20 cellular contexts compared by ENCODE assay signal in the genomic region with DNA sequence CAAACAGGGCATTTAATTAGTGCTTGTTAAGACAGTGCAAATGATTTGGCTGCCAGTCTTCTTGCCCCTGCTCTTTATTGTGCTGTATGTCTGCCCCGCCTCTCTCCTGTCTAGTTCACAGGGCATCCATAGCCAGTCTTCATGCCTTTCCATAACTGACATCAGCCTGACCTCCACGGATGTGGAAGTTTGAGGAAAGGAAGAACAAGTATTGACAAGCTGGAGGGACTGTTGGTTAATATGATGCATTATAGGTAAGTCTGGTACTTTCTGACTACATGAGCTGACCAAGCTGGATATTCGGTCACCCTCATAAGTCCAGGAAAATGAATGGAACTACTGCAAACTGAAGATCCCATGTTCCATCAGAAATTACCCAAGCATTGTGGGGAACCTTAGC.
DNase-seq lines count a peak whose midpoint lies in the region; ATAC-seq, FAIRE-seq and TF ChIP-seq lines count a peak whose summit lies in the region.
"Had no signal": no experiment of that assay in that cellular context is flagged by ENCODE, and none has a peak within 500 bp of the region (broad histone marks: within the 10 kb centered on the region; RNA-seq: fewer than 3 reads in every experiment).

No MANE protein-coding gene starts in this region.

- in situ Hi-C loops in IMR-90 (cut with MboI; ENCODE audit: low sequenced_read_pairs) = no loop called here

- TF ChIP-seq POLR2A in IMR-90 (IDR thresholded peaks at IDR 0.05; ENCODE audit: low read depth, low read length) = no peak

- no peak overlapping the region for H3K56ac ChIP-seq in IMR-90 (ENCODE audit: extremely low read depth, insufficient read depth, low read length)

- no peak overlapping the region for H2AK9ac ChIP-seq in IMR-90 (replicated peaks; ENCODE audit: low read depth, low read length, poor library complexity)

- H3K9ac ChIP-seq in IMR-90 (ENCODE audit: low read depth, low read length) = no peak overlapping the region

- 0 out of 2 replicates have a peak overlapping the region, but pooled peaks have one; percentile 9 for H4K91ac ChIP-seq in IMR-90 (ENCODE audit: insufficient read depth, low read depth, low read length)

- no peak overlapping the region for H3K14ac ChIP-seq in IMR-90 (replicated peaks; ENCODE audit: low read depth, low read length)

- no peaks in the 10 kb centered on the region for H4K20me1 ChIP-seq in IMR-90 (ENCODE audit: insufficient read depth, low read length)

- H2BK120ac ChIP-seq in IMR-90 (ENCODE audit: low read depth, low read length) = no peak overlapping the region

- H3K4ac ChIP-seq in IMR-90 (ENCODE audit: low read depth, low read length) = no peak overlapping the region

- no CpG with 5 or more reads among the region's 3 CpGs for WGBS in IMR-90 (ENCODE audit: extremely low coverage in 2 of 2, insufficient read length in 1 of 2), 2 experiments

- no peak overlapping the region for H4K5ac ChIP-seq in IMR-90 (ENCODE audit: low read depth, low read length)

- no peak for ATAC-seq in IMR-90 (ENCODE audit: low read depth)
- peak; percentile 47 for ATAC-seq in foreskin keratinocyte
- ATAC-seq in GM18498 (IDR thresholded peaks at IDR 0.05; ENCODE audit: unreplicated experiment) = no peak
- ATAC-seq: GM12878, GM23338, HCT116 had no signal

- no peak overlapping the region for H2AK5ac ChIP-seq in IMR-90 (ENCODE audit: low read depth, low read length)

- POLR2A ChIA-PET in IMR-90 (lab: Charles Lee; ENCODE audit: unreplicated experiment) = no interaction called here
- POLR2A ChIA-PET in RWPE1 (lab: Yijun Ruan, JAX; ENCODE audit: low non-redundant PET) = no interaction called here

- no TSS peak for BruUV-seq in IMR-90 (replicated peaks; lab: Mats Ljungman, UMichigan)

- H3K18ac ChIP-seq in IMR-90 (ENCODE audit: low read depth, low read length) = no peak overlapping the region

- no peaks in the 10 kb centered on the region for H3K36me3 ChIP-seq in IMR-90 (ENCODE audit: control insufficient read depth, insufficient read depth, low read length)
- H3K36me3 ChIP-seq in bronchial epithelial cell (ENCODE audit: control insufficient read depth, insufficient read depth, low read length) = no peaks in the 10 kb centered on the region

- peaks cover 5% of the 10 kb centered on the region for H3K9me1 ChIP-seq in IMR-90 (ENCODE audit: insufficient read depth, low read length)

- DNase-seq in IMR-90 = no peak
- DNase-seq in RWPE1 (ENCODE audit: low spot score) = peak; percentile 5
- peak; percentile 85 for DNase-seq in bronchial epithelial cell (ENCODE audit: low read depth)
- DNase-seq in foreskin keratinocyte = peak; percentile 15 to 70
- DNase-seq in cerebellar nuclear complex (lab: John Stamatoyannopoulos, UW) = no peak
- DNase-seq in NCI-H2227 treated with DMSO at 0.1 percent for 48 hours (lab: John Stamatoyannopoulos, UW) = no peak
- DNase-seq in NCI-H524 treated with DMSO at 0.1 percent for 48 hours (lab: John Stamatoyannopoulos, UW) = no peak
- DNase-seq: C1 segment of cervical spinal cord; Calu3; CD4-positive, alpha-beta memory T cell; COR-L47; DMS153; DND-41; GDM1; H9 had no signal

- H3K27me3 ChIP-seq in IMR-90 (ENCODE audit: control insufficient read depth, insufficient read depth, low read length) (no peaks in the 10 kb centered on the region), bronchial epithelial cell (ENCODE audit: control insufficient read depth, insufficient read depth, low read length) (no peaks in the 10 kb centered on the region), foreskin keratinocyte (no peaks in the 10 kb centered on the region)

- H2BK15ac ChIP-seq in IMR-90 (ENCODE audit: low read depth, low read length) = no peak overlapping the region

- H3K27ac ChIP-seq in IMR-90 (ENCODE audit: insufficient read depth, low read length) (no peak overlapping the region), RWPE1 (no peak overlapping the region), foreskin keratinocyte (no peak overlapping the region)

- dilution Hi-C loops in IMR-90 (cut with HindIII; ENCODE audit: low sequenced_read_pairs, unreplicated experiment) = no loop called here

- H2AFZ ChIP-seq in IMR-90 (replicated peaks; ENCODE audit: low read length, poor library complexity) = no peak overlapping the region
- H2AFZ ChIP-seq: GM23338 had no signal

- no peak overlapping the region for H2BK5ac ChIP-seq in IMR-90 (ENCODE audit: low read depth, low read length, poor library complexity, severe bottlenecking)

- no peaks in the 10 kb centered on the region for H3K9me3 ChIP-seq in IMR-90 (ENCODE audit: control insufficient read depth, insufficient read depth, low read length)

- peaks cover 37 to 71% of the 10 kb centered on the region in 2 experiments for H3K79me1 ChIP-seq in IMR-90 (ENCODE audit: low read depth in 1 of 2, low read length in 2 of 2)

- FAIRE-seq in bronchial epithelial cell (lab: Jason Lieb, UNC) = no peak
- FAIRE-seq: GM12878, GM18507 had no signal

- TF ChIP-seq CTCF in IMR-90 (conservative IDR thresholded peaks at IDR 0.05; ENCODE audit: low read depth, low read length) = no peak
- no peak for TF ChIP-seq CTCF in RWPE1 (conservative IDR thresholded peaks at IDR 0.05; ENCODE audit: low read depth)
- TF ChIP-seq CTCF in bronchial epithelial cell (IDR thresholded peaks at IDR 0.05; ENCODE audit: insufficient read depth, low read length, severe bottlenecking) = no peak
- no peak for TF ChIP-seq CTCF in foreskin keratinocyte (conservative IDR thresholded peaks at IDR 0.05)

- H3K4me2 ChIP-seq in IMR-90 (ENCODE audit: low read depth, low read length) = no peak overlapping the region
- H3K4me2 ChIP-seq: GM23338 had no signal

- H3K4me1 ChIP-seq in IMR-90 (ENCODE audit: control insufficient read depth, insufficient read depth, low read length) (peaks cover 4% of the 10 kb centered on the region), foreskin keratinocyte (no peaks in the 10 kb centered on the region)

- CTCF ChIA-PET in IMR-90 (lab: Yijun Ruan, JAX) = no interaction called here
- CTCF ChIA-PET in RWPE1 (lab: Yijun Ruan, JAX) = no interaction called here

- intact Hi-C loops in IMR-90 (cut with micrococcal nuclease) = no loop called here

- H3K4me3 ChIP-seq in IMR-90 (ENCODE audit: insufficient read depth, low read depth, low read length) = no peak overlapping the region
- no peak overlapping the region for H3K4me3 ChIP-seq in bronchial epithelial cell (ENCODE audit: low read depth, low read length)
- H3K4me3 ChIP-seq: GM12878, GM23338 had no signal

- H2BK20ac ChIP-seq in IMR-90 (ENCODE audit: low read depth, low read length) = no peak overlapping the region

- 0 out of 2 replicates have a peak overlapping the region, but pooled peaks have one; percentile 46 for H3K23ac ChIP-seq in IMR-90 (ENCODE audit: low read depth, low read length)

- no peak for TF ChIP-seq RAD21 in IMR-90 (IDR thresholded peaks at IDR 0.05; ENCODE audit: low read length)

- no peak overlapping the region for H4K8ac ChIP-seq in IMR-90 (ENCODE audit: low read depth in 2 of 2, low read length in 2 of 2)

TF ChIP-seq in IMR-90, 13 proteins besides CTCF, POLR2A, EP300 and RAD21:
- TF ChIP-seq USF2 (IDR thresholded peaks at IDR 0.05; ENCODE audit: low read depth, low read length) = no peak
- TF ChIP-seq ELK1 (IDR thresholded peaks at IDR 0.05; ENCODE audit: borderline replicate concordance, low read depth, low read length) = no peak
- no peak for TF ChIP-seq MAFK (IDR thresholded peaks at IDR 0.05; ENCODE audit: low read depth, low read length)
- TF ChIP-seq FOS (IDR thresholded peaks at IDR 0.05; ENCODE audit: low read depth, low read length) = no peak
- no peak for TF ChIP-seq RCOR1 (IDR thresholded peaks at IDR 0.05; ENCODE audit: insufficient replicate concordance, low read length)
- TF ChIP-seq SMC3 (IDR thresholded peaks at IDR 0.05; ENCODE audit: low read depth, low read length) = no peak
- TF ChIP-seq CHD1 (IDR thresholded peaks at IDR 0.05; ENCODE audit: low read depth, low read length) = no peak
- TF ChIP-seq NFE2L2 (IDR thresholded peaks at IDR 0.05; ENCODE audit: low read depth, low read length) = no peak
- TF ChIP-seq BHLHE40 (IDR thresholded peaks at IDR 0.05; ENCODE audit: low read depth, low read length) = no peak
- no peak for TF ChIP-seq RFX5 (IDR thresholded peaks at IDR 0.05; ENCODE audit: low read depth, low read length)
- TF ChIP-seq MXI1 (IDR thresholded peaks at IDR 0.05; ENCODE audit: borderline replicate concordance, low read depth, low read length) = no peak
- no peak for TF ChIP-seq MAZ (IDR thresholded peaks at IDR 0.05; ENCODE audit: borderline replicate concordance, low read depth, low read length)
- TF ChIP-seq CEBPB (IDR thresholded peaks at IDR 0.05; ENCODE audit: low read depth, low read length) = no peak

Comparison
In these comparisons a context has a peak if more than half of its experiments do, and no peak if none do; other contexts are left out.
1. DNase-seq: peak in RWPE1 (single experiment), bronchial epithelial cell (single experiment) and foreskin keratinocyte (2 of 2); none in IMR-90 (single experiment), cerebellar nuclear complex (0 of 2), NCI-H2227 treated with DMSO at 0.1 percent for 48 hours (single experiment) and NCI-H524 treated with DMSO at 0.1 percent for 48 hours (single experiment).